In genomic region chr15:63349156-63349555, GRCh38 we compare ENCODE assay signal across 19 cellular contexts. TPM values are rescaled to one million over a fixed set of nuclear protein-coding genes. Genes with fewer than 3 reads are reported as not detected.
DNase-seq lines count a peak whose midpoint lies in the region; ATAC-seq and TF ChIP-seq lines count a peak whose summit lies in the region.
"Had no signal": no experiment of that assay in that cellular context is flagged by ENCODE, and none has a peak within 500 bp of the region (broad histone marks: within the 10 kb centered on the region; RNA-seq: fewer than 3 reads in every experiment).

No MANE protein-coding gene starts in this region.

- no peak for ATAC-seq in activated T-helper 17 cell treated with anti-CD3 and anti-CD28 coated beads, Interleukin-2, amount 50 U/mL, for 72 hours (replicated peaks)

- H2AFZ ChIP-seq in mesenchymal stem cell (ENCODE audit: low read depth, low read length): no peak overlapping the region

- no peak for DNase-seq in A673 (ENCODE audit: low spot score)
- DNase-seq in M059J (ENCODE audit: low read depth): peak; percentile 44
- peak in 1 of 61 donors; percentile 14 for DNase-seq in caudate nucleus (lab: John Stamatoyannopoulos, UW)
- DNase-seq in mesenchymal stem cell: no peak
- DNase-seq in H7: no peak
- no peak for DNase-seq in CD1c-positive myeloid dendritic cell (ENCODE audit: extremely low spot score)
- DNase-seq in epidermal melanocyte (ENCODE audit: insufficient read length, low spot score): no peak
- DNase-seq: activated CD4-positive, alpha-beta T cell treated with anti-CD3 and anti-CD28 coated beads, Interleukin-2, amount 10 ng/mL, durations not matched to agents 24 days and 14 days; activated naive CD4-positive, alpha-beta T cell treated with Interleukin-2 at 50 U/mL for 16 hours; aorta; erythroblast; immature natural killer cell; NCI-H1930; NCI-H510A treated with DMSO at 0.1 percent for 48 hours had no signal

- H3K9me3 Mint-ChIP-seq in activated T-helper 17 cell treated with anti-CD3 and anti-CD28 coated beads, Interleukin-2, amount 50 U/mL, for 72 hours: no peaks in the 10 kb centered on the region
- H3K9me3 Mint-ChIP-seq: activated CD4-positive, alpha-beta T cell treated with anti-CD3 and anti-CD28 coated beads, Interleukin-2, amount 10 ng/mL, durations not matched to agents 24 days and 14 days; dendritic cell treated with granulocyte-macrophage colony-stimulating factor and Interleukin-4, amounts not matched to agents 40 ng/mL and 50 ng/mL, for 4 days; immature natural killer cell; memory B cell; nephron had no signal

- peak overlapping the region; percentile 66 for H3K27ac ChIP-seq in A673 (ENCODE audit: low read depth, low read length, poor library complexity, severe bottlenecking)
- peak overlapping the region; percentile 61 for H3K27ac ChIP-seq in caudate nucleus (ENCODE audit: low read depth, low read length)
- no peak overlapping the region for H3K27ac ChIP-seq in mesenchymal stem cell (ENCODE audit: low read length, poor library complexity, severe bottlenecking)

- no peaks in the 10 kb centered on the region for H3K36me3 ChIP-seq in A673 (ENCODE audit: insufficient read depth, low read length, poor library complexity, severe bottlenecking)
- H3K36me3 ChIP-seq in mesenchymal stem cell (ENCODE audit: control insufficient read depth in 1 of 2, insufficient read depth in 2 of 2, low read depth in 1 of 2, low read length in 2 of 2): peaks cover 5 to 31% of the 10 kb centered on the region in 2 experiments
- no peaks in the 10 kb centered on the region for H3K36me3 ChIP-seq in H7 (replicated peaks; ENCODE audit: control insufficient read depth, insufficient read depth, low read length)

- H3K14ac ChIP-seq in mesenchymal stem cell (ENCODE audit: low read length in 2 of 2): peak overlapping the region in 1 of 2 experiments; percentile 87

- H4K8ac ChIP-seq in mesenchymal stem cell (ENCODE audit: low read length): no peak overlapping the region

- no peaks in the 10 kb centered on the region for H3K79me1 ChIP-seq in mesenchymal stem cell (replicated peaks; ENCODE audit: low read length, poor library complexity, severe bottlenecking)

- H3K36me3 Mint-ChIP-seq in activated T-helper 17 cell treated with anti-CD3 and anti-CD28 coated beads, Interleukin-2, amount 50 U/mL, for 72 hours (ENCODE audit: low read depth): no peaks in the 10 kb centered on the region
- H3K36me3 Mint-ChIP-seq: immature natural killer cell, memory B cell had no signal

- BruUV-seq in A673 (replicated peaks; lab: Mats Ljungman, UMichigan): no TSS peak

- H3K4me1 Mint-ChIP-seq in activated T-helper 17 cell treated with anti-CD3 and anti-CD28 coated beads, Interleukin-2, amount 50 U/mL, for 72 hours: no peaks in the 10 kb centered on the region
- H3K4me1 Mint-ChIP-seq: immature natural killer cell had no signal

- H3K9me3 ChIP-seq in A673 (ENCODE audit: low read depth, low read length, poor library complexity, severe bottlenecking) (no peaks in the 10 kb centered on the region), mesenchymal stem cell (ENCODE audit: control insufficient read depth, low read length) (no peaks in the 10 kb centered on the region)

- H3K23ac ChIP-seq in mesenchymal stem cell (ENCODE audit: low read length in 2 of 2): no peak overlapping the region

- no peak overlapping the region for H2BK120ac ChIP-seq in mesenchymal stem cell (ENCODE audit: low read depth, low read length)

- H3K9ac ChIP-seq in mesenchymal stem cell (ENCODE audit: low read length): no peak overlapping the region

- peaks cover 6% of the 10 kb centered on the region for H3K27me3 Mint-ChIP-seq in activated T-helper 17 cell treated with anti-CD3 and anti-CD28 coated beads, Interleukin-2, amount 50 U/mL, for 72 hours

- WGBS in mesenchymal stem cell: 46% methylated on average over 2 of the region's 6 CpGs

- no peak overlapping the region for H3K4me3 Mint-ChIP-seq in activated T-helper 17 cell treated with anti-CD3 and anti-CD28 coated beads, Interleukin-2, amount 50 U/mL, for 72 hours
- H3K4me3 Mint-ChIP-seq: activated CD4-positive, alpha-beta T cell treated with anti-CD3 and anti-CD28 coated beads, Interleukin-2, amount 10 ng/mL, durations not matched to agents 24 days and 14 days; dendritic cell treated with granulocyte-macrophage colony-stimulating factor and Interleukin-4, amounts not matched to agents 40 ng/mL and 50 ng/mL, for 4 days; immature natural killer cell; memory B cell; nephron had no signal

- TF ChIP-seq CTCF in A673 (conservative IDR thresholded peaks at IDR 0.05; ENCODE audit: low read depth, low read length): no peak

- POLR2A ChIA-PET in A673 (lab: Charles Lee; ENCODE audit: low non-redundant PET): no interaction called here

- H3K4me3 ChIP-seq in A673 (ENCODE audit: low read depth, low read length, poor library complexity, severe bottlenecking) (no peak overlapping the region), mesenchymal stem cell (ENCODE audit: insufficient read depth in 1 of 2, low read depth in 1 of 2, low read length in 2 of 2) (no peak overlapping the region), H7 (ENCODE audit: insufficient read depth, low read depth, low read length) (no peak overlapping the region)

- H2BK15ac ChIP-seq in mesenchymal stem cell (ENCODE audit: low read depth, poor library complexity, severe bottlenecking): no peak overlapping the region

- H3K27me3 ChIP-seq in A673 (replicated peaks; ENCODE audit: insufficient read depth, low read depth, low read length, poor library complexity): no peaks in the 10 kb centered on the region
- no peaks in the 10 kb centered on the region for H3K27me3 ChIP-seq in mesenchymal stem cell (ENCODE audit: control insufficient read depth in 1 of 2, insufficient read depth in 1 of 2, low read length in 2 of 2)
- no peaks in the 10 kb centered on the region for H3K27me3 ChIP-seq in H7 (ENCODE audit: control insufficient read depth, insufficient read depth, low read length)

- intact Hi-C loops in A673 (cut with micrococcal nuclease; ENCODE audit: unreplicated experiment): no loop called here

- H2BK5ac ChIP-seq in mesenchymal stem cell (ENCODE audit: low read depth, low read length, poor library complexity, severe bottlenecking): no peak overlapping the region

- H3K27ac Mint-ChIP-seq in activated T-helper 17 cell treated with anti-CD3 and anti-CD28 coated beads, Interleukin-2, amount 50 U/mL, for 72 hours: no peak overlapping the region
- H3K27ac Mint-ChIP-seq: activated CD4-positive, alpha-beta T cell treated with anti-CD3 and anti-CD28 coated beads, Interleukin-2, amount 10 ng/mL, durations not matched to agents 24 days and 14 days; immature natural killer cell; memory B cell had no signal

- H2AK5ac ChIP-seq in mesenchymal stem cell (ENCODE audit: low read length, severe bottlenecking): peak overlapping the region; percentile 55

- peak overlapping the region; percentile 47 to 63 for H3K4ac ChIP-seq in mesenchymal stem cell (ENCODE audit: low read depth in 1 of 2, low read length in 2 of 2)

- no peak overlapping the region for H3K4me2 ChIP-seq in mesenchymal stem cell (ENCODE audit: low read length, poor library complexity, severe bottlenecking)

- CTCF ChIA-PET in A673 (lab: Charles Lee): no interaction called here

- H3K4me1 ChIP-seq in A673 (ENCODE audit: insufficient read depth, low read length, poor library complexity, severe bottlenecking) (peaks cover 40% of the 10 kb centered on the region), mesenchymal stem cell (ENCODE audit: control insufficient read depth, insufficient read depth, low read depth, low read length) (peaks cover 27% of the 10 kb centered on the region)

- H4K91ac ChIP-seq in mesenchymal stem cell (ENCODE audit: low read length): peak overlapping the region; percentile 81

- H3K18ac ChIP-seq in mesenchymal stem cell (ENCODE audit: low read depth in 1 of 2, low read length in 2 of 2): peak overlapping the region; percentile 55 to 74

- H2BK12ac ChIP-seq in mesenchymal stem cell (ENCODE audit: low read length in 2 of 2): peak overlapping the region in 1 of 2 experiments; percentile 98

RNA-seq across cellular contexts. Expression of gene CA12, which starts 32.5 kb away (rescaled TPM):
- 0.68 and 0.97 TPM in 2 replicates for total RNA-seq in A673 (2021)
- total RNA-seq in M059J (2014; rRNA removed; shearing (Covaris generic)): 6.1 and 6.9 TPM in 2 replicates
- polyA plus RNA-seq in mesenchymal stem cell (2013, experiment 1 of 2): 4.9 TPM
- polyA plus RNA-seq in mesenchymal stem cell (2013, experiment 2 of 2): 4.9 TPM
- total RNA-seq in H7 (2014; rRNA removed; shearing (Covaris generic)): 0.70 and 1.9 TPM in 2 replicates
- 1 to 10 TPM in 1 of 2 donors, under 1 TPM in 1; 0.15 to 1.0 TPM for total RNA-seq in activated T-helper 17 cell treated with anti-CD3 and anti-CD28 coated beads, Interleukin-2, amount 50 U/mL, for 72 hours
- total RNA-seq: OCI-LY7 had no signal
- polyA plus RNA-seq: immature natural killer cell had no signal
